20 cellular contexts compared by ENCODE assay signal in genomic region chr6:119535332-119535731, GRCh38.
DNase-seq lines count a peak whose midpoint lies in the region; ATAC-seq and TF ChIP-seq lines count a peak whose summit lies in the region.
"Had no signal": no experiment of that assay in that cellular context is flagged by ENCODE, and none has a peak within 500 bp of the region (broad histone marks: within the 10 kb centered on the region; RNA-seq: fewer than 3 reads in every experiment).

No MANE protein-coding gene starts in this region.

- H3K9me3 Mint-ChIP-seq in progenitor cell of endocrine pancreas (ENCODE audit: low read depth) = no peaks in the 10 kb centered on the region
- H3K9me3 Mint-ChIP-seq in T-helper 2 cell treated with Interferon-gamma antibody and Interleukin-4, amounts not matched to agents 5 μg/mL and 100 μg/mL, for 36 hours = no peaks in the 10 kb centered on the region
- H3K9me3 Mint-ChIP-seq: memory B cell had no signal

- no peaks in the 10 kb centered on the region for H3K27me3 ChIP-seq in GM06990 (replicated peaks; ENCODE audit: control insufficient read depth, insufficient read depth, low read length)
- H3K27me3 ChIP-seq: brain microvascular endothelial cell had no signal

- peak; percentile 15 for DNase-seq in GM06990 (ENCODE audit: extremely low read depth, insufficient read length)
- DNase-seq in nucleus accumbens (lab: John Stamatoyannopoulos, UW) = no peak
- DNase-seq in stimulated activated CD4-positive, alpha-beta T cell treated with anti-CD3 and anti-CD28 coated beads, Interleukin-4, amount 100 ng/mL, for 24 hours = no peak
- no peak for DNase-seq in progenitor cell of endocrine pancreas (ENCODE audit: low spot score, unreplicated experiment)
- no peak for DNase-seq in T-helper 2 cell treated with Interferon-gamma antibody and Interleukin-4, amounts not matched to agents 5 μg/mL and 100 μg/mL, for 36 hours (ENCODE audit: low spot score)
- DNase-seq: 8988T; activated naive CD4-positive, alpha-beta T cell; brain microvascular endothelial cell; effector CD8-positive, alpha-beta T cell; foreskin melanocyte; NCI-H2081 treated with DMSO at 0.1 percent for 48 hours; NK-92 treated with Interleukin-12 subunit alpha and Interleukin-12 subunit beta, amount 100 ng/mL, for 24 hours; substantia nigra had no signal

- no peaks in the 10 kb centered on the region for H3K36me3 ChIP-seq in GM06990 (ENCODE audit: control insufficient read depth, insufficient read depth, low read length)
- H3K36me3 ChIP-seq: brain microvascular endothelial cell had no signal

- H3K27me3 Mint-ChIP-seq in progenitor cell of endocrine pancreas = peaks cover 3% of the 10 kb centered on the region
- peaks cover 11% of the 10 kb centered on the region for H3K27me3 Mint-ChIP-seq in T-helper 2 cell treated with Interferon-gamma antibody and Interleukin-4, amounts not matched to agents 5 μg/mL and 100 μg/mL, for 36 hours (ENCODE audit: low read depth)
- H3K27me3 Mint-ChIP-seq: CD4-positive, CD25-positive, alpha-beta regulatory T cell; memory B cell had no signal

- H3K4me3 ChIP-seq in GM06990 (replicated peaks; ENCODE audit: low read depth, low read length) = no peak overlapping the region
- H3K4me3 ChIP-seq: skin epidermis had no signal

- no peaks in the 10 kb centered on the region for H3K36me3 Mint-ChIP-seq in progenitor cell of endocrine pancreas (ENCODE audit: insufficient read depth)
- H3K36me3 Mint-ChIP-seq in T-helper 2 cell treated with Interferon-gamma antibody and Interleukin-4, amounts not matched to agents 5 μg/mL and 100 μg/mL, for 36 hours (ENCODE audit: low read depth) = no peaks in the 10 kb centered on the region
- H3K36me3 Mint-ChIP-seq: CD4-positive, CD25-positive, alpha-beta regulatory T cell; memory B cell had no signal

- H3K4me1 Mint-ChIP-seq in progenitor cell of endocrine pancreas (ENCODE audit: low read depth) = no peaks in the 10 kb centered on the region
- H3K4me1 Mint-ChIP-seq in T-helper 2 cell treated with Interferon-gamma antibody and Interleukin-4, amounts not matched to agents 5 μg/mL and 100 μg/mL, for 36 hours (ENCODE audit: low read depth) = peaks cover 11% of the 10 kb centered on the region

- no peak for TF ChIP-seq CTCF in GM06990 (IDR thresholded peaks at IDR 0.05; ENCODE audit: insufficient read depth, low read length, poor library complexity, severe bottlenecking)
- no peak for TF ChIP-seq CTCF in progenitor cell of endocrine pancreas (IDR thresholded peaks at IDR 0.05; ENCODE audit: unreplicated experiment)

- no peak overlapping the region for H3K27ac Mint-ChIP-seq in progenitor cell of endocrine pancreas
- no peak overlapping the region for H3K27ac Mint-ChIP-seq in T-helper 2 cell treated with Interferon-gamma antibody and Interleukin-4, amounts not matched to agents 5 μg/mL and 100 μg/mL, for 36 hours
- H3K27ac Mint-ChIP-seq: CD4-positive, CD25-positive, alpha-beta regulatory T cell; memory B cell had no signal

- no peak overlapping the region for H3K4me3 Mint-ChIP-seq in progenitor cell of endocrine pancreas (ENCODE audit: low read depth)
- H3K4me3 Mint-ChIP-seq in T-helper 2 cell treated with Interferon-gamma antibody and Interleukin-4, amounts not matched to agents 5 μg/mL and 100 μg/mL, for 36 hours = no peak overlapping the region
- H3K4me3 Mint-ChIP-seq: CD4-positive, CD25-positive, alpha-beta regulatory T cell; memory B cell had no signal

- ATAC-seq in GM19395 (IDR thresholded peaks at IDR 0.05; ENCODE audit: unreplicated experiment) (peak; percentile 76), HG02642 (IDR thresholded peaks at IDR 0.05; ENCODE audit: poor library complexity, unreplicated experiment) (peak; percentile 51), HG03469 (IDR thresholded peaks at IDR 0.05; ENCODE audit: unreplicated experiment) (peak; percentile 37)
- ATAC-seq: HCT116 had no signal
